ENCODE assay signal across 8 cellular contexts in the genomic region with DNA sequence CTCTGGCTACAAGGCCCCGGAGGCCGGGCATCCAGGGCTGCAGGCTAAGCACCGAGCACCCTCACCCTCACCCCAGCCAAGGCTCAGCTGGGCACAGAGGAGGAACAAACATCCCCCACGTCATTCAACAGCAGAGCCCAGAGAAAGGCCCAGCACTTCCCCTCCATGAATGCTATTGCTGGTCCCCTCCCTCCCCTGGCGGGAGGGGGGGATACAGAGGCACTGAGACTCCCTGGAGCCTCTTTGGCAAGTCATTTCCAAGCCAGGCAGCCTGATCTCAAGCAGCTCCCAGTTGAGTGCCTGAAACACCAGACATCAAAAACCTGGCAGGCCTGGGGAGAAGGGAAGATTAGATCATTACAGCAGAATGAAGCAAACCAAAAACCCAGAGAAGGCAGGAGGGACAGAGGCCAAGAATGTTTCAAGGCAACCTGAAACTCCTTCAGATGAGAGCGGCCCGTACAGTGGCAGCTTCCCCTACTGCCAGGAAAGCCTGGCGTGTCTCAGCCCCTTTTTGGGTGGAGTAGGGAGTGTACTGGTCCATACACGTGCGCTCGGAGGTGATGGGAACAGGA.
DNase-seq lines count a peak whose midpoint lies in the region; ATAC-seq and TF ChIP-seq lines count a peak whose summit lies in the region.

No MANE protein-coding gene starts in this region.

- H2AFZ ChIP-seq in PC-3 (ENCODE audit: low read length): peak overlapping the region; percentile 58
- H2AFZ ChIP-seq in neural cell (ENCODE audit: low read depth, low read length): no peak overlapping the region

- peaks cover 6% of the 10 kb centered on the region for H3F3A ChIP-seq in PC-3 (ENCODE audit: low read length, unreplicated experiment)
- H3F3A ChIP-seq in neural cell (ENCODE audit: insufficient read depth, low read length, poor library complexity, severe bottlenecking): peaks cover 21% of the 10 kb centered on the region

- POLR2A ChIA-PET in PC-3 (lab: Charles Lee; ENCODE audit: unreplicated experiment): interaction anchor here (0.6 kb wide), 2 partner anchors 43 to 109 kb away, joined by 3 to 4 read pairs; no protein-coding TSS in a partner anchor

- intact Hi-C loops in PC-3 (cut with micrococcal nuclease): loop anchor here (1.0 to 2.0 kb wide), 4 partner anchors 38 to 152 kb away; no protein-coding TSS in a partner anchor

- H3K4me2 ChIP-seq in PC-3 (ENCODE audit: low read length) (peak overlapping the region; percentile 74), neural cell (ENCODE audit: low read length) (peak overlapping the region; percentile 48)

- H3K36me3 ChIP-seq in PC-3 (ENCODE audit: low read depth, low read length) (no peaks in the 10 kb centered on the region), esophagus (ENCODE audit: control insufficient read depth in 2 of 2, insufficient read depth in 2 of 2, low read length in 1 of 2) (no peaks in the 10 kb centered on the region), neural cell (ENCODE audit: insufficient read depth, low read length) (no peaks in the 10 kb centered on the region)

- H4K20me1 ChIP-seq in PC-3 (ENCODE audit: low read length): no peaks in the 10 kb centered on the region
- no peaks in the 10 kb centered on the region for H4K20me1 ChIP-seq in neural cell (ENCODE audit: insufficient read depth)

- no peak for TF ChIP-seq RAD21 in neural cell (conservative IDR thresholded peaks at IDR 0.05)

- 14 to 20% methylated on average over 11 of the region's 11 CpGs for WGBS in esophagus, 2 donors

- H3K79me2 ChIP-seq in PC-3 (ENCODE audit: low read length) (no peaks in the 10 kb centered on the region), neural cell (replicated peaks; ENCODE audit: insufficient read depth, low read length) (peaks cover 9% of the 10 kb centered on the region)

- peak; percentile 4 for DNase-seq in NCI-H1105 treated with DMSO at 0.1 percent for 48 hours (lab: John Stamatoyannopoulos, UW)
- no peak for DNase-seq in NCI-H1105 (lab: John Stamatoyannopoulos, UW)
- no peak for DNase-seq in PC-3
- DNase-seq in LoVo (ENCODE audit: low spot score): no peak

- no peak for TF ChIP-seq EP300 in neural cell (conservative IDR thresholded peaks at IDR 0.05; ENCODE audit: poor library complexity, severe bottlenecking)

- H3K4me3 ChIP-seq in PC-3 (ENCODE audit: low read length) (peak overlapping the region; percentile 18; the same call in 1 of the 2 replicates), esophagus (ENCODE audit: low read depth in 1 of 2, low read length in 2 of 2) (no peak overlapping the region), neural cell (ENCODE audit: low read length) (peak overlapping the region; percentile 61)

- no peak for TF ChIP-seq CTCF in PC-3 (conservative IDR thresholded peaks at IDR 0.05; ENCODE audit: low read depth, low read length)
- TF ChIP-seq CTCF in neural cell (IDR thresholded peaks at IDR 0.05; ENCODE audit: poor library complexity, severe bottlenecking): no peak

- BruUV-seq in PC-3 (replicated peaks; lab: Mats Ljungman, UMichigan): TSS peak; percentile 26

- H3K27ac ChIP-seq in PC-3 (ENCODE audit: low read length): peak overlapping the region; percentile 97
- peak overlapping the region; percentile 97 to 98 for H3K27ac ChIP-seq in esophagus (ENCODE audit: low read depth in 2 of 2, low read length in 1 of 2)
- peak overlapping the region; percentile 100 for H3K27ac ChIP-seq in neural cell (ENCODE audit: low read length)

- CTCF ChIA-PET in PC-3 (lab: Charles Lee): interaction anchor here (0.5 to 3.1 kb wide), 7 partner anchors 28 to 940 kb away, joined by 3 to 10 read pairs (median 4); no protein-coding TSS in a partner anchor

- H3K27me3 ChIP-seq in PC-3 (ENCODE audit: low read length) (no peaks in the 10 kb centered on the region), esophagus (ENCODE audit: control insufficient read depth in 1 of 2, insufficient read depth in 2 of 2, low read length in 2 of 2) (no peaks in the 10 kb centered on the region), neural cell (ENCODE audit: insufficient read depth, low read depth, low read length) (no peaks in the 10 kb centered on the region)

- H3K9me2 ChIP-seq in PC-3 (replicated peaks; ENCODE audit: low read length): no peaks in the 10 kb centered on the region
- H3K9me2 ChIP-seq in neural cell (ENCODE audit: insufficient read depth, low read length): no peaks in the 10 kb centered on the region

- H3K9me3 ChIP-seq in PC-3 (ENCODE audit: low read length) (no peaks in the 10 kb centered on the region), esophagus (ENCODE audit: control insufficient read depth in 2 of 2, insufficient read depth in 1 of 2, low read depth in 1 of 2, low read length in 1 of 2) (no peaks in the 10 kb centered on the region), neural cell (ENCODE audit: low read length) (no peaks in the 10 kb centered on the region)

- H3K4me1 ChIP-seq in PC-3 (ENCODE audit: insufficient read depth, low read length) (peaks cover 67% of the 10 kb centered on the region), esophagus (ENCODE audit: control insufficient read depth in 2 of 2, insufficient read depth in 2 of 2, low read length in 1 of 2) (peaks cover 11 to 36% of the 10 kb centered on the region in 2 donors)

- ATAC-seq in PC-3: peak; percentile 43
- ATAC-seq in GM21367 (IDR thresholded peaks at IDR 0.05; ENCODE audit: unreplicated experiment): no peak
- ATAC-seq in GM19035 (IDR thresholded peaks at IDR 0.05; ENCODE audit: unreplicated experiment): no peak

- H3K9ac ChIP-seq in PC-3 (ENCODE audit: low read length) (peak overlapping the region; percentile 80), neural cell (ENCODE audit: low read length) (peak overlapping the region; percentile 93)

TF ChIP-seq in neural cell, 6 proteins besides CTCF, POLR2A, EP300 and RAD21:
- TF ChIP-seq EZH2 (IDR thresholded peaks at IDR 0.05; ENCODE audit: borderline replicate concordance, insufficient read depth, low read length, poor library complexity, severe bottlenecking) (no peak), TAF1 (IDR thresholded peaks at IDR 0.05; ENCODE audit: low read depth) (no peak), POLR2AphosphoS5 (IDR thresholded peaks at IDR 0.05) (no peak), MXI1 (conservative IDR thresholded peaks at IDR 0.05; ENCODE audit: poor library complexity, severe bottlenecking) (no peak)

Comparison
In these comparisons a context has a peak if more than half of its experiments do, and no peak if none do; other contexts are left out.
1. H3K4me3 ChIP-seq: peak in PC-3 (single experiment) and neural cell (single experiment); none in esophagus (0 of 2).
2. Peak in every context shown above with its lines, with median percentiles within 50 percentile points of each other: H3K27ac ChIP-seq.